Comparison of ENCODE assay signal across 8 cellular contexts in the genomic region with DNA sequence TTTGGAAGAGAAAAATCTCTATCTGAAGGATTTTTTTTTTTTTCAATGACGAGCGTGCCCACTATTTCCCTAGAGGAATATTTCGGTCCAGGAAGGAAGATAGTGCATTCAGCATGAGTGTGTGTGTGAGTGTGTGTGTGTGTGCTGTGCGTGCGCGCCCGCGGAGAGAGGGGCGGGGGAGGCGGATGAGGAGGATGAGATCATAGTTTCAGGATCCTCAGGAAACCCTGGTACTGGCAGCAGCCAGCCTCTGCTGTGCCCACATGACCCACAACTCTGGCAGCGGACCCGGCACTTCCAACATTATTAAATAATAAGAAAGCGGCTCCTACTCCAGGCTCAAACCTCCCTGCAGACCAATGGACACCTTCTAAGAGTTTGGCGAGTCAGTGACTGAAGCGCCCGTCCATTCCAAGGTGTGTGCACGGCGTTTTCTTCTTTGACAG.
DNase-seq lines count a peak whose midpoint lies in the region; ATAC-seq, FAIRE-seq and TF ChIP-seq lines count a peak whose summit lies in the region.

No MANE protein-coding gene starts in this region.

- H2AFZ ChIP-seq in KMS-11 (ENCODE audit: low read depth) (peak overlapping the region; percentile 93), HepG2 (ENCODE audit: low read length) (no peak overlapping the region)

- TF ChIP-seq CTCF in KMS-11 (conservative IDR thresholded peaks at IDR 0.05; ENCODE audit: low read depth, low read length) (no peak), Peyer's patch (IDR thresholded peaks at IDR 0.05) (no peak), HepG2 (CRISPR knock-in tag; IDR thresholded peaks at IDR 0.05) (no peak)

- intact Hi-C loops in HepG2 (cut with micrococcal nuclease; ENCODE audit: unreplicated experiment): loop anchor here (2.0 to 10.0 kb wide), 5 partner anchors 54 to 168 kb away; no protein-coding TSS in a partner anchor

- H3K27me3 ChIP-seq in KMS-11 (ENCODE audit: insufficient read depth, low read depth) (no peaks in the 10 kb centered on the region), Peyer's patch (no peaks in the 10 kb centered on the region), duodenal mucosa (ENCODE audit: control insufficient read depth in 1 of 2, insufficient read depth in 2 of 2, low read length in 2 of 2) (peaks cover 6 to 30% of the 10 kb centered on the region in 2 donors), HepG2 (ENCODE audit: control insufficient read depth in 1 of 2, insufficient read depth in 2 of 2, low read length in 2 of 2) (no peaks in the 10 kb centered on the region)

- H3K9ac ChIP-seq in KMS-11: peak overlapping the region; percentile 89
- no peak overlapping the region for H3K9ac ChIP-seq in duodenal mucosa (ENCODE audit: low read depth in 1 of 2, low read length in 2 of 2)
- H3K9ac ChIP-seq in HepG2 (ENCODE audit: insufficient read depth, low read depth, low read length): peak overlapping the region; percentile 67

- no peaks in the 10 kb centered on the region for H3K36me3 ChIP-seq in KMS-11 (ENCODE audit: insufficient read depth)
- no peaks in the 10 kb centered on the region for H3K36me3 ChIP-seq in Peyer's patch
- H3K36me3 ChIP-seq in duodenal mucosa (ENCODE audit: control insufficient read depth in 1 of 2, insufficient read depth in 2 of 2, low read length in 2 of 2): no peaks in the 10 kb centered on the region
- no peaks in the 10 kb centered on the region for H3K36me3 ChIP-seq in HepG2 (replicated peaks in 1 of 2; ENCODE audit: control insufficient read depth in 1 of 2, insufficient read depth in 2 of 2, low read length in 2 of 2)

- TF ChIP-seq RAD21 in HepG2 (CRISPR knock-in tag; IDR thresholded peaks at IDR 0.05): no peak

- CTCF ChIA-PET in HepG2 (lab: Yijun Ruan, JAX; ENCODE audit: low intra/inter-chr PET ratio, low total read pairs): no interaction called here

- H3K4me2 ChIP-seq in KMS-11 (peak overlapping the region; percentile 58), HepG2 (ENCODE audit: low read depth, low read length) (peak overlapping the region; percentile 84)

- POLR2A ChIA-PET in HepG2 (lab: Yijun Ruan, JAX): interaction anchor here (1.0 to 1.4 kb wide), 2 partner anchors 13 to 162 kb away, joined by 3 read pairs; no protein-coding TSS in a partner anchor

- no peak for TF ChIP-seq EP300 in HepG2 (IDR thresholded peaks at IDR 0.05; ENCODE audit: low read depth in 2 of 2, low read length in 2 of 2)
- no peak for TF ChIP-seq EP300 in HepG2 (CRISPR knock-in tag; IDR thresholded peaks at IDR 0.05; ENCODE audit: borderline replicate concordance)

- TF ChIP-seq POLR2A in Peyer's patch (IDR thresholded peaks at IDR 0.05): no peak
- TF ChIP-seq POLR2A in HepG2 (IDR thresholded peaks at IDR 0.05; ENCODE audit: insufficient read depth in 1 of 2, low read depth in 2 of 2, low read length in 2 of 2): 0 out of 4 replicates have a peak, but pooled peaks of 1 of the 2 experiments have one; percentile 31

- H3K27ac ChIP-seq in KMS-11 (peak overlapping the region; percentile 88), Peyer's patch (peak overlapping the region in 2 of 4 donors; percentile 31 to 69), duodenal mucosa (ENCODE audit: low read depth, low read length) (no peak overlapping the region), HepG2 (ENCODE audit: extremely low read length, insufficient read depth, low read length) (peak overlapping the region; percentile 43)

- no TSS peak for BruUV-seq in HepG2 (replicated peaks; lab: Mats Ljungman, UMichigan)

- H3K4me1 ChIP-seq in KMS-11 (ENCODE audit: low read depth, poor library complexity, severe bottlenecking): peaks cover 40% of the 10 kb centered on the region
- H3K4me1 ChIP-seq in Peyer's patch: no peaks in the 10 kb centered on the region
- no peaks in the 10 kb centered on the region for H3K4me1 ChIP-seq in duodenal mucosa (ENCODE audit: control insufficient read depth in 1 of 2, insufficient read depth in 2 of 2, low read length in 2 of 2)
- peaks cover 14% of the 10 kb centered on the region; the same call in 1 of the 2 replicates for H3K4me1 ChIP-seq in HepG2 (ENCODE audit: insufficient read depth, low read length)

- DNase-seq in ELF-1 (ENCODE audit: low read depth, low spot score): peak; percentile 78
- DNase-seq in Peyer's patch: peak in 2 of 3 donors; percentile 48 to 50
- peak; percentile 72 for DNase-seq in HepG2 (ENCODE audit: low spot score)
- peak; percentile 63 for DNase-seq in stromal cell of bone marrow (ENCODE audit: low read depth)
- no peak for DNase-seq in cortex of kidney (lab: John Stamatoyannopoulos, UW)

- in situ Hi-C loops in HepG2 (cut with HindIII; ENCODE audit: extremely low pct_ligation_motif_present, low pct_unique_long_range_greater_than_20kb): no loop called here

- no peak overlapping the region for H3K4me3 ChIP-seq in KMS-11 (IDR thresholded peaks at IDR 0.05; ENCODE audit: insufficient read depth, low read depth, low read length)
- peak overlapping the region; percentile 26 to 51 (median 41) for H3K4me3 ChIP-seq in Peyer's patch
- H3K4me3 ChIP-seq in duodenal mucosa (ENCODE audit: low read depth in 1 of 2, low read length in 2 of 2): peak overlapping the region; percentile 40 to 50
- peak overlapping the region; percentile 78 to 93 (median 81) for H3K4me3 ChIP-seq in HepG2 (replicated peaks in 1 of 3; ENCODE audit: insufficient read depth in 1 of 3, low read depth in 2 of 3, low read length in 3 of 3)

- peak; percentile 63 for ATAC-seq in GM21576 (IDR thresholded peaks at IDR 0.05; ENCODE audit: unreplicated experiment)
- peak; percentile 82 for ATAC-seq in HepG2

- WGBS in HepG2 (ENCODE audit: low lambda C conversion rate): 2% methylated on average over 10 of the region's 18 CpGs

- H3K79me2 ChIP-seq in KMS-11 (ENCODE audit: insufficient read depth, low read depth) (peaks cover 34% of the 10 kb centered on the region; the same call in 1 of the 2 replicates), HepG2 (ENCODE audit: insufficient read depth, low read length) (no peaks in the 10 kb centered on the region)

- H4K20me1 ChIP-seq in KMS-11 (ENCODE audit: insufficient read depth): no peaks in the 10 kb centered on the region; the same call in 1 of the 2 replicates
- no peaks in the 10 kb centered on the region for H4K20me1 ChIP-seq in HepG2 (ENCODE audit: insufficient read depth, low read length)

- H3K9me3 ChIP-seq in Peyer's patch (no peaks in the 10 kb centered on the region), duodenal mucosa (ENCODE audit: control insufficient read depth in 1 of 2, low read length in 2 of 2) (no peaks in the 10 kb centered on the region), HepG2 (ENCODE audit: low read length) (no peaks in the 10 kb centered on the region)

- peak; percentile 32 for FAIRE-seq in HepG2 (lab: Jason Lieb, UNC)

TF ChIP-seq in HepG2, 621 proteins besides CTCF, POLR2A, EP300 and RAD21 (continues in another document):
- TF ChIP-seq MYC (CRISPR knock-in tag; IDR thresholded peaks at IDR 0.05; ENCODE audit: borderline replicate concordance) (peak; percentile 43; the same call in 1 of the 2 replicates), SUZ12 (IDR thresholded peaks at IDR 0.05; ENCODE audit: low read depth, low read length) (no peak), NAIF1 (CRISPR knock-in tag; IDR thresholded peaks at IDR 0.05; ENCODE audit: borderline replicate concordance) (no peak), ARID4A (CRISPR knock-in tag; IDR thresholded peaks at IDR 0.05; ENCODE audit: borderline replicate concordance) (0 out of 2 replicates have a peak, but pooled peaks have one; percentile 13), BHLHE40 (IDR thresholded peaks at IDR 0.05; ENCODE audit: low read length) (peak; percentile 38; the same call in 1 of the 2 replicates)
- TF ChIP-seq, protein P1, sequence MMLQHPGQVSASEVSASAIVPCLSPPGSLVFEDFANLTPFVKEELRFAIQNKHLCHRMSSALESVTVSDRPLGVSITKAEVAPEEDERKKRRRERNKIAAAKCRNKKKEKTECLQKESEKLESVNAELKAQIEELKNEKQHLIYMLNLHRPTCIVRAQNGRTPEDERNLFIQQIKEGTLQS (CRISPR knock-in tag; IDR thresholded peaks at IDR 0.05): peak; percentile 58; the same call in 1 of the 2 replicates

Comparison
In these comparisons a context has a peak if more than half of its experiments do, and no peak if none do; other contexts are left out.
1. H3K9ac ChIP-seq: peak in KMS-11 (single experiment) and HepG2 (single experiment); none in duodenal mucosa (0 of 2).